In genomic region chr14:51319181-51319597, GRCh38 we compare ENCODE assay signal across 17 cellular contexts.
A peak's percentile ranks its signal among the peaks of the same experiment; 100 is the strongest.
DNase-seq lines count a peak whose midpoint lies in the region; ATAC-seq lines count a peak whose summit lies in the region.
"Had no signal": no experiment of that assay in that cellular context is flagged by ENCODE, and none has a peak within 500 bp of the region (broad histone marks: within the 10 kb centered on the region; RNA-seq: fewer than 3 reads in every experiment).

No MANE protein-coding gene starts in this region.

- H3K4me1 ChIP-seq in muscle layer of duodenum (ENCODE audit: control insufficient read depth in 1 of 2, insufficient read depth in 2 of 2, low read length in 2 of 2), result peaks cover 14 to 21% of the 10 kb centered on the region in 2 donors

- peak; percentile 47 for ATAC-seq in esophagus mucosa
- ATAC-seq in GM21360 (IDR thresholded peaks at IDR 0.05; ENCODE audit: unreplicated experiment), result no peak
- ATAC-seq: GM23338, left colon, sciatic nerve had no signal

- no peak overlapping the region for H3K4me3 ChIP-seq in muscle layer of duodenum (ENCODE audit: low read depth in 1 of 2, low read length in 2 of 2)
- H3K4me3 ChIP-seq: GM23338 had no signal

- peak overlapping the region; percentile 33 for H3K27ac ChIP-seq in muscle layer of duodenum (ENCODE audit: low read length)

- DNase-seq in D341Med (ENCODE audit: low spot score) (peak; percentile 63), NCI-H446 treated with DMSO at 0.1 percent for 48 hours (lab: John Stamatoyannopoulos, UW) (peak; percentile 94), islet precursor cell (no peak), amygdala (lab: John Stamatoyannopoulos, UW) (no peak)
- no peak for DNase-seq in activated CD8-positive, alpha-beta memory T cell treated with anti-CD3 and anti-CD28 coated beads, Interleukin-2, amount 50 U/mL, for 4 hours
- DNase-seq: activated gamma-delta T cell treated with Interleukin-2 at 50 U/mL for 16 hours; central memory CD4-positive, alpha-beta T cell; endodermal cell; glutamatergic neuron; left colon; MV-4-11; stimulated activated CD4-positive, alpha-beta T cell treated with anti-CD3 and anti-CD28 coated beads, Interleukin-4, amount 100 ng/mL, for 4 hours had no signal

- no peaks in the 10 kb centered on the region for H3K36me3 ChIP-seq in muscle layer of duodenum (ENCODE audit: control insufficient read depth in 1 of 2, insufficient read depth in 2 of 2, low read length in 2 of 2)

- H3K9me3 ChIP-seq in muscle layer of duodenum (ENCODE audit: control insufficient read depth in 1 of 2, low read length in 2 of 2), result no peaks in the 10 kb centered on the region

- no peaks in the 10 kb centered on the region for H3K27me3 ChIP-seq in muscle layer of duodenum (ENCODE audit: low read depth, low read length)

Comparison
In these comparisons a context has a peak if more than half of its experiments do, and no peak if none do; other contexts are left out.
1. DNase-seq: peak in D341Med (single experiment) and NCI-H446 treated with DMSO at 0.1 percent for 48 hours (single experiment); none in islet precursor cell (single experiment), amygdala (0 of 56) and activated CD8-positive, alpha-beta memory T cell treated with anti-CD3 and anti-CD28 coated beads, Interleukin-2, amount 50 U/mL, for 4 hours (single experiment).